Comparison of ENCODE assay signal across 16 cellular contexts in the genomic region with DNA sequence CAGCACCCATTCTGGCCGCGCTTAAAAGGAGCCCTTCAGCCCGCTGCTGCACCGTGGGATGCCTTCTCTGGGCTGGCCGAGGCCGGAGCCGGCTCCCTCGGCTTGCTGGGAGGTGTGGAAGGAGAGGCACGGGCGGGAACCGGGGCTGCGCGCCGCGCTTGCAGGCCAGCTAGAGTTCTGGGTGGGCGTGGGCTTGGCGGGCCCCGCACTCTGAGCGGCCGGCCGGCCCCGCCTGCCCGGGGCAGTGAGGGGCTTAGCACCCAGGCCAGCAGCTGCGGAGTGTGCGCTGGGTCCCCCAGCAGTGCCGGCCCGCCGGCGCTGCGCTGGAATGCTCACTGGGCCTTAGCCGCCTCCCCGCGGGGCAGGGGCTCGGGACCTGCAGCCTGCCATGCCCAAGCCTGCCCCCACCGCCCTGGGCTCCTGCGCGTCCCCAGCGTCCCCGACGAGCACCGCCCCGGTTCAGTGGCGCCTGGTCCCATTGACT.
DNase-seq lines count a peak whose midpoint lies in the region; ATAC-seq and TF ChIP-seq lines count a peak whose summit lies in the region.
"Had no signal": no experiment of that assay in that cellular context is flagged by ENCODE, and none has a peak within 500 bp of the region (broad histone marks: within the 10 kb centered on the region; RNA-seq: fewer than 3 reads in every experiment).

No MANE protein-coding gene starts in this region.

- peaks cover 4% of the 10 kb centered on the region; the same call in 1 of the 3 replicates for H3K36me3 Mint-ChIP-seq in GM23338 (ENCODE audit: low read depth)
- peaks cover 6% of the 10 kb centered on the region for H3K36me3 Mint-ChIP-seq in WTC11

- TF ChIP-seq CTCF in GM23338 (conservative IDR thresholded peaks at IDR 0.05; ENCODE audit: low read depth in 2 of 2) (no peak), WTC11 (IDR thresholded peaks at IDR 0.05) (no peak), testis (IDR thresholded peaks at IDR 0.05) (no peak), upper lobe of right lung (IDR thresholded peaks at IDR 0.05) (no peak)

- peak overlapping the region; percentile 59 for H3K4me3 ChIP-seq in GM23338
- peak overlapping the region; percentile 52 for H3K4me3 ChIP-seq in iPS-18c (ENCODE audit: insufficient read depth, low read depth, low read length)
- H3K4me3 ChIP-seq in testis, result peak overlapping the region; percentile 34 to 50
- H3K4me3 ChIP-seq in upper lobe of right lung, result no peak overlapping the region
- H3K4me3 ChIP-seq: HAP-1 had no signal

- DNase-seq in GM23338 (ENCODE audit: low spot score) (peak; percentile 66), WTC11 (ENCODE audit: low spot score) (peak; percentile 34), testis (no peak), upper lobe of right lung (no peak)
- DNase-seq: C1 segment of cervical spinal cord, NCI-H1092 treated with DMSO at 0.1 percent for 48 hours, NCI-H146, NCI-H2029 treated with DMSO at 0.1 percent for 48 hours, NCI-H2171, NCI-H69, SHP77 treated with DMSO at 0.1 percent for 48 hours, SK-N-SH had no signal

- intact Hi-C loops in testis (cut with DNase I; ENCODE audit: low total_unique reads) (no loop called here), upper lobe of right lung (cut with DNase I) (no loop called here)

- no peak overlapping the region for H3K4me3 Mint-ChIP-seq in GM23338
- peak overlapping the region; percentile 46 for H3K4me3 Mint-ChIP-seq in WTC11

- no peak overlapping the region for H3K27ac ChIP-seq in GM23338 (ENCODE audit: low read depth)
- H3K27ac ChIP-seq in testis, result no peak overlapping the region
- no peak overlapping the region for H3K27ac ChIP-seq in upper lobe of right lung

- H3K4me2 ChIP-seq in GM23338, result peak overlapping the region; percentile 64
- H3K4me2 ChIP-seq: SK-N-SH had no signal

- H3K79me2 ChIP-seq in GM23338 (replicated peaks; ENCODE audit: insufficient read depth), result no peaks in the 10 kb centered on the region

- H2AFZ ChIP-seq in GM23338, result peak overlapping the region; percentile 97

- no peak overlapping the region for H3K27ac Mint-ChIP-seq in GM23338
- H3K27ac Mint-ChIP-seq in WTC11, result no peak overlapping the region

- H3K9me3 ChIP-seq in iPS-18c (ENCODE audit: control insufficient read depth, insufficient read depth, low read length), result no peaks in the 10 kb centered on the region
- H3K9me3 ChIP-seq in testis, result no peaks in the 10 kb centered on the region
- H3K9me3 ChIP-seq in upper lobe of right lung, result no peaks in the 10 kb centered on the region
- H3K9me3 ChIP-seq: HAP-1, SK-N-SH had no signal

- H3K4me1 ChIP-seq in GM23338 (ENCODE audit: insufficient read depth) (peaks cover 3% of the 10 kb centered on the region; the same call in 1 of the 2 replicates), testis (no peaks in the 10 kb centered on the region), upper lobe of right lung (no peaks in the 10 kb centered on the region)
- H3K4me1 ChIP-seq: HAP-1 had no signal

- H3K9me2 ChIP-seq in GM23338 (ENCODE audit: insufficient read depth), result no peaks in the 10 kb centered on the region
- H3K9me2 ChIP-seq: SK-N-SH had no signal

- H3K27me3 Mint-ChIP-seq in GM23338 (ENCODE audit: insufficient read depth, low read depth, poor library complexity) (no peaks in the 10 kb centered on the region), WTC11 (ENCODE audit: low read depth) (peaks cover 3% of the 10 kb centered on the region; the same call in 1 of the 2 replicates)

- H3K36me3 ChIP-seq in GM23338 (ENCODE audit: insufficient read depth), result no peaks in the 10 kb centered on the region; the same call in 1 of the 2 replicates
- no peaks in the 10 kb centered on the region for H3K36me3 ChIP-seq in testis (ENCODE audit: low read depth, missing control alignments)
- no peaks in the 10 kb centered on the region for H3K36me3 ChIP-seq in upper lobe of right lung
- H3K36me3 ChIP-seq: HAP-1 had no signal

- H3K27me3 ChIP-seq in GM23338 (ENCODE audit: insufficient read depth) (no peaks in the 10 kb centered on the region; the same call in 1 of the 2 replicates), testis (no peaks in the 10 kb centered on the region), upper lobe of right lung (no peaks in the 10 kb centered on the region)

- no peaks in the 10 kb centered on the region for H3F3A ChIP-seq in GM23338 (replicated peaks; ENCODE audit: low read depth)

- ATAC-seq in GM23338 (peak; percentile 84), WTC11 (peak; percentile 74), HG02759 (IDR thresholded peaks at IDR 0.05; ENCODE audit: unreplicated experiment) (no peak), HG03159 (IDR thresholded peaks at IDR 0.05; ENCODE audit: unreplicated experiment) (no peak), upper lobe of right lung (no peak)

- CTCF ChIA-PET in WTC11 (lab: Charles Lee), result interaction anchor here (0.6 kb wide), 1 partner anchor 111 kb away, joined by 3 read pairs; a partner anchor contains a TSS

- H4K20me1 ChIP-seq in GM23338 (replicated peaks; ENCODE audit: insufficient read depth), result no peaks in the 10 kb centered on the region

- WGBS in testis, 2 donors, result 62 to 88% methylated on average over 13 to 17 of the region's 43 CpGs

- H3K9me3 Mint-ChIP-seq in GM23338 (no peaks in the 10 kb centered on the region), WTC11 (peaks cover 14% of the 10 kb centered on the region)

- TF ChIP-seq POLR2A in testis (IDR thresholded peaks at IDR 0.05), result no peak

- POLR2A ChIA-PET in WTC11 (lab: Charles Lee), result no interaction called here

- H3K4me1 Mint-ChIP-seq in GM23338 (no peaks in the 10 kb centered on the region), WTC11 (peaks cover 4% of the 10 kb centered on the region)

TF ChIP-seq in GM23338, 12 proteins besides CTCF, POLR2A, EP300 and RAD21 (continues in another document):
- no peak for TF ChIP-seq ZNF114 (CRISPR knock-in tag; IDR thresholded peaks at IDR 0.05)

TF ChIP-seq in WTC11, 78 proteins besides CTCF, POLR2A, EP300 and RAD21:
- TF ChIP-seq CBFB (CRISPR knock-in tag; IDR thresholded peaks at IDR 0.05; ENCODE audit: low read depth), result no peak
- TF ChIP-seq IRF2 (CRISPR knock-in tag; IDR thresholded peaks at IDR 0.05; ENCODE audit: borderline replicate concordance, low read depth), result no peak
- no peak for TF ChIP-seq NR2C2 (CRISPR knock-in tag; IDR thresholded peaks at IDR 0.05)
- no peak for TF ChIP-seq NFYB (CRISPR knock-in tag; conservative IDR thresholded peaks at IDR 0.05; ENCODE audit: low read depth)
- TF ChIP-seq GTF2I (CRISPR knock-in tag; conservative IDR thresholded peaks at IDR 0.05), result no peak
- TF ChIP-seq NFATC4 (CRISPR knock-in tag; IDR thresholded peaks at IDR 0.05), result no peak
- TF ChIP-seq RELA (CRISPR knock-in tag; IDR thresholded peaks at IDR 0.05; ENCODE audit: borderline replicate concordance), result no peak
- no peak for TF ChIP-seq FOXJ3 (CRISPR knock-in tag; IDR thresholded peaks at IDR 0.05; ENCODE audit: borderline replicate concordance)
- TF ChIP-seq, protein P1, sequence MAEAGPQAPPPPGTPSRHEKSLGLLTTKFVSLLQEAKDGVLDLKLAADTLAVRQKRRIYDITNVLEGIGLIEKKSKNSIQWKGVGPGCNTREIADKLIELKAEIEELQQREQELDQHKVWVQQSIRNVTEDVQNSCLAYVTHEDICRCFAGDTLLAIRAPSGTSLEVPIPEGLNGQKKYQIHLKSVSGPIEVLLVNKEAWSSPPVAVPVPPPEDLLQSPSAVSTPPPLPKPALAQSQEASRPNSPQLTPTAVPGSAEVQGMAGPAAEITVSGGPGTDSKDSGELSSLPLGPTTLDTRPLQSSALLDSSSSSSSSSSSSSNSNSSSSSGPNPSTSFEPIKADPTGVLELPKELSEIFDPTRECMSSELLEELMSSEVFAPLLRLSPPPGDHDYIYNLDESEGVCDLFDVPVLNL (CRISPR knock-in tag; IDR thresholded peaks at IDR 0.05; ENCODE audit: borderline replicate concordance, low read depth), result no peak
- no peak for TF ChIP-seq JAZF1 (CRISPR knock-in tag; IDR thresholded peaks at IDR 0.05)
- TF ChIP-seq, protein P2, sequence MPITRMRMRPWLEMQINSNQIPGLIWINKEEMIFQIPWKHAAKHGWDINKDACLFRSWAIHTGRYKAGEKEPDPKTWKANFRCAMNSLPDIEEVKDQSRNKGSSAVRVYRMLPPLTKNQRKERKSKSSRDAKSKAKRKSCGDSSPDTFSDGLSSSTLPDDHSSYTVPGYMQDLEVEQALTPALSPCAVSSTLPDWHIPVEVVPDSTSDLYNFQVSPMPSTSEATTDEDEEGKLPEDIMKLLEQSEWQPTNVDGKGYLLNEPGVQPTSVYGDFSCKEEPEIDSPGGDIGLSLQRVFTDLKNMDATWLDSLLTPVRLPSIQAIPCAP (CRISPR knock-in tag; IDR thresholded peaks at IDR 0.05), result no peak
- TF ChIP-seq, protein P3, sequence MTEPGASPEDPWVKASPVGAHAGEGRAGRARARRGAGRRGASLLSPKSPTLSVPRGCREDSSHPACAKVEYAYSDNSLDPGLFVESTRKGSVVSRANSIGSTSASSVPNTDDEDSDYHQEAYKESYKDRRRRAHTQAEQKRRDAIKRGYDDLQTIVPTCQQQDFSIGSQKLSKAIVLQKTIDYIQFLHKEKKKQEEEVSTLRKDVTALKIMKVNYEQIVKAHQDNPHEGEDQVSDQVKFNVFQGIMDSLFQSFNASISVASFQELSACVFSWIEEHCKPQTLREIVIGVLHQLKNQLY (CRISPR knock-in tag; IDR thresholded peaks at IDR 0.05), result no peak
- no peak for TF ChIP-seq JUN (CRISPR knock-in tag; IDR thresholded peaks at IDR 0.05)
TF ChIP-seq in WTC11: peak in this region for 0.

Comparison
In these comparisons a context has a peak if more than half of its experiments do, and no peak if none do; other contexts are left out.
1. ATAC-seq: peak in GM23338 (single experiment) and WTC11 (single experiment); none in HG02759 (single experiment), HG03159 (single experiment) and upper lobe of right lung (single experiment).
2. DNase-seq: peak in GM23338 (single experiment) and WTC11 (single experiment); none in testis (single experiment) and upper lobe of right lung (single experiment).